9 cellular contexts compared by ENCODE assay signal in genomic region chr2:66574701-66575624, GRCh38.
DNase-seq lines count a peak whose midpoint lies in the region; ATAC-seq and TF ChIP-seq lines count a peak whose summit lies in the region.
"Had no signal": no experiment of that assay in that cellular context is flagged by ENCODE, and none has a peak within 500 bp of the region (broad histone marks: within the 10 kb centered on the region; RNA-seq: fewer than 3 reads in every experiment).

No MANE protein-coding gene starts in this region.

- no peak for TF ChIP-seq POLR2A in gastrocnemius medialis (IDR thresholded peaks at IDR 0.05)

- no peak for DNase-seq in AG04449 (ENCODE audit: low read depth, low spot score)
- peak; percentile 91 for DNase-seq in NCI-H69 (lab: John Stamatoyannopoulos, UW)
- DNase-seq in mammary epithelial cell, result peak; percentile 66
- peak; percentile 78 for DNase-seq in inferior parietal cortex (ENCODE audit: extremely low spot score)
- peak in 1 of 2 donors; percentile 17 for DNase-seq in gastrocnemius medialis
- DNase-seq in SKM-1 treated with dmso at 0.1 percent for 144 hours (lab: John Stamatoyannopoulos, UW; ENCODE audit: unreplicated experiment), result no peak

- H3K36me3 ChIP-seq in HEK293 (ENCODE audit: control insufficient read depth in 2 of 2, insufficient read depth in 1 of 2, low read length in 2 of 2) (peaks cover 0 to 10% of the 10 kb centered on the region in 2 experiments; a peak in 1 of 3 replicates), mammary epithelial cell (ENCODE audit: insufficient read depth, low read length) (no peaks in the 10 kb centered on the region), gastrocnemius medialis (no peaks in the 10 kb centered on the region)
- H3K36me3 ChIP-seq: neutrophil had no signal

- CTCF ChIA-PET in AG04449 (lab: Yijun Ruan, JAX), result interaction anchor here (0.6 to 6.7 kb wide), 17 partner anchors 14 to 1457 kb away, joined by 3 to 62 read pairs (median 4); partner anchors contain the start of gene MEIS1
- CTCF ChIA-PET in HEK293 (lab: Yijun Ruan, JAX), result interaction anchor here (0.5 to 3.3 kb wide), 15 partner anchors 9 to 857 kb away, joined by 3 to 17 read pairs (median 4); no protein-coding TSS in a partner anchor
- CTCF ChIA-PET in mammary epithelial cell (lab: Charles Lee; ENCODE audit: low non-redundant PET), result interaction anchor here (0.6 kb wide), 1 partner anchor 924 kb away, joined by 8 read pairs; no protein-coding TSS in a partner anchor

- no TSS peak for BruUV-seq in mammary epithelial cell (replicated peaks; lab: Mats Ljungman, UMichigan)

- no peaks in the 10 kb centered on the region for H3K79me2 ChIP-seq in mammary epithelial cell (ENCODE audit: insufficient read depth, low read length)

- H3K9me3 ChIP-seq in HEK293 (ENCODE audit: control insufficient read depth, insufficient read depth, low read depth, low read length) (no peaks in the 10 kb centered on the region), mammary epithelial cell (replicated peaks; ENCODE audit: insufficient read depth, low read length) (no peaks in the 10 kb centered on the region), gastrocnemius medialis (no peaks in the 10 kb centered on the region)
- H3K9me3 ChIP-seq: neutrophil had no signal

- POLR2A ChIA-PET in AG04449 (lab: Yijun Ruan, JAX) (interaction anchor here (0.6 to 2.7 kb wide), 6 partner anchors 130 to 1758 kb away, joined by 3 to 13 read pairs (median 3); partner anchors contain the start of gene MEIS1), HEK293 (lab: Yijun Ruan, JAX) (interaction anchor here (0.7 to 1.0 kb wide), 5 partner anchors 141 to 1009 kb away, joined by 3 to 6 read pairs (median 4); no protein-coding TSS in a partner anchor)

- TF ChIP-seq CTCF in AG04449 (IDR thresholded peaks at IDR 0.05; ENCODE audit: insufficient read depth, low read length, missing control alignments) (peak; percentile 71), HEK293 (tag by site-specific recombination; IDR thresholded peaks at IDR 0.05) (peak; percentile 92), mammary epithelial cell (conservative IDR thresholded peaks at IDR 0.05 in 1 of 2, IDR thresholded peaks at IDR 0.05 in 1 of 2; ENCODE audit: extremely low read depth in 1 of 2, insufficient read depth in 1 of 2, low read depth in 1 of 2, low read length in 2 of 2) (peak; percentile 44 to 67), gastrocnemius medialis (IDR thresholded peaks at IDR 0.05 in 4 of 5, conservative IDR thresholded peaks at IDR 0.05 in 1 of 5) (no peak)

- H3K4me1 ChIP-seq in HEK293 (ENCODE audit: control insufficient read depth, insufficient read depth, low read length) (peaks cover 10% of the 10 kb centered on the region; the same call in 1 of the 2 replicates), mammary epithelial cell (ENCODE audit: insufficient read depth, low read length) (peaks cover 23% of the 10 kb centered on the region), gastrocnemius medialis (peaks cover 19 to 30% of the 10 kb centered on the region in 2 donors)

- peak overlapping the region; percentile 78 for H3K9ac ChIP-seq in mammary epithelial cell (ENCODE audit: insufficient read depth, low read length)

- dilution Hi-C loops in mammary epithelial cell (cut with HindIII; ENCODE audit: low sequenced_read_pairs), result no loop called here

- peak in 1 of 2 donors; percentile 43 for ATAC-seq in gastrocnemius medialis
- no peak for ATAC-seq in GM21526 (IDR thresholded peaks at IDR 0.05; ENCODE audit: low FRiP score, unreplicated experiment)

- whole genome bisulfite sequencing in mammary epithelial cell (ENCODE audit: low coverage, missing lambda C conversion rate), result 6% methylated on average over 10 of the region's 35 CpGs

- peak overlapping the region; percentile 83 for H2AFZ ChIP-seq in mammary epithelial cell (ENCODE audit: low read depth, low read length)

- H4K20me1 ChIP-seq in mammary epithelial cell (ENCODE audit: insufficient read depth, low read length), result no peaks in the 10 kb centered on the region

- H3K27ac ChIP-seq in HEK293 (ENCODE audit: extremely low read depth, low read depth, low read length) (peak overlapping the region; percentile 80), mammary epithelial cell (ENCODE audit: insufficient read depth, low read depth, low read length) (no peak overlapping the region), gastrocnemius medialis (no peak overlapping the region)
- H3K27ac ChIP-seq: neutrophil had no signal

- H3K4me3 ChIP-seq in AG04449 (ENCODE audit: low read depth, low read length) (peak overlapping the region; percentile 60), HEK293 (ENCODE audit: low read depth, low read length) (peak overlapping the region; percentile 53), mammary epithelial cell (replicated peaks in 1 of 3; ENCODE audit: insufficient read depth in 1 of 3, low read depth in 2 of 3, low read length in 3 of 3) (peak overlapping the region; percentile 54 to 80 (median 55)), gastrocnemius medialis (peak overlapping the region; percentile 38 to 67 (median 50))

- peaks cover 25% of the 10 kb centered on the region for H3K27me3 ChIP-seq in mammary epithelial cell (ENCODE audit: insufficient read depth, low read length)
- peaks cover 71 to 78% (median 75%) of the 10 kb centered on the region in 3 donors for H3K27me3 ChIP-seq in gastrocnemius medialis

- in situ Hi-C loops in mammary epithelial cell (cut with MboI; ENCODE audit: low sequenced_read_pairs in 2 of 2), result loop anchor here (5.0 to 25.0 kb wide), 2 partner anchors 148 to 737 kb away; no protein-coding TSS in a partner anchor
- in situ Hi-C loops in gastrocnemius medialis (cut with MboI; ENCODE audit: low sequenced_read_pairs in 4 of 4), result loop anchor here in 1 of 4 donors (25.0 kb wide), 1 partner anchor 1262 kb away; no protein-coding TSS in a partner anchor

- intact Hi-C loops in mammary epithelial cell (cut with micrococcal nuclease) (loop anchor here (1.0 to 5.0 kb wide), 8 partner anchors 141 to 1267 kb away; no protein-coding TSS in a partner anchor), gastrocnemius medialis (cut with DNase I; ENCODE audit: low total_unique reads) (loop anchor here (1.0 to 10.0 kb wide), 2 partner anchors 146 to 1270 kb away; no protein-coding TSS in a partner anchor)

- peak overlapping the region; percentile 100 for H3K4me2 ChIP-seq in mammary epithelial cell (ENCODE audit: insufficient read depth, low read depth, low read length)

TF ChIP-seq in HEK293, 187 proteins besides CTCF, POLR2A, EP300 and RAD21 (continues in another document):
- TF ChIP-seq GLI2 (tag by site-specific recombination; IDR thresholded peaks at IDR 0.05; ENCODE audit: borderline replicate concordance, low read depth), result no peak
- TF ChIP-seq ELK4 (IDR thresholded peaks at IDR 0.05; ENCODE audit: borderline replicate concordance, low read depth, low read length), result no peak
- no peak for TF ChIP-seq ZNF112 (tag by site-specific recombination; IDR thresholded peaks at IDR 0.05)
- TF ChIP-seq BCL11A (tag by site-specific recombination; IDR thresholded peaks at IDR 0.05; ENCODE audit: low read depth), result no peak
- TF ChIP-seq ZNF521 (tag by site-specific recombination; IDR thresholded peaks at IDR 0.05), result no peak
- 0 out of 2 replicates have a peak, but pooled peaks have one; percentile 7 for TF ChIP-seq OSR2 (tag by site-specific recombination; IDR thresholded peaks at IDR 0.05)
- no peak for TF ChIP-seq ZSCAN18 (tag by site-specific recombination; IDR thresholded peaks at IDR 0.05)
- peak; percentile 57; the same call in 1 of the 2 replicates for TF ChIP-seq KLF8 (tag by site-specific recombination; IDR thresholded peaks at IDR 0.05)
- no peak for TF ChIP-seq ZBTB48 (tag by site-specific recombination; IDR thresholded peaks at IDR 0.05)
- TF ChIP-seq ZNF544 (tag by site-specific recombination; IDR thresholded peaks at IDR 0.05), result no peak
- no peak for TF ChIP-seq ZNF529 (tag by site-specific recombination; IDR thresholded peaks at IDR 0.05; ENCODE audit: insufficient replicate concordance)
- no peak for TF ChIP-seq ZNF26 (tag by site-specific recombination; IDR thresholded peaks at IDR 0.05)
- TF ChIP-seq SETDB1 (IDR thresholded peaks at IDR 0.05; ENCODE audit: insufficient read length, low read length), result no peak
- peak; percentile 93 for TF ChIP-seq KLF16 (tag by site-specific recombination; IDR thresholded peaks at IDR 0.05)
- TF ChIP-seq ZFP41 (tag by site-specific recombination; IDR thresholded peaks at IDR 0.05; ENCODE audit: borderline replicate concordance), result no peak
- peak; percentile 20; the same call in 1 of the 2 replicates for TF ChIP-seq ZIC2 (tag by site-specific recombination; IDR thresholded peaks at IDR 0.05)

Comparison
In these comparisons a context has a peak if more than half of its experiments do, and no peak if none do; other contexts are left out.
1. DNase-seq: peak in NCI-H69 (single experiment), mammary epithelial cell (single experiment) and inferior parietal cortex (single experiment); none in AG04449 (single experiment) and SKM-1 treated with dmso at 0.1 percent for 144 hours (single experiment).
2. CTCF ChIP-seq: peak in AG04449 (single experiment), HEK293 (single experiment) and mammary epithelial cell (2 of 2); none in gastrocnemius medialis (0 of 5).
3. Peak in every context shown above with its lines, with median percentiles within 50 percentile points of each other: H3K4me3 ChIP-seq.